In genomic region chr16:50944431-50944830, GRCh38 we compare ENCODE assay signal across 25 cellular contexts.
"Had no signal": no experiment of that assay in that cellular context is flagged by ENCODE, and none has a peak within 500 bp of the region (broad histone marks: within the 10 kb centered on the region; RNA-seq: fewer than 3 reads in every experiment).

No MANE protein-coding gene starts in this region.

- H3K36me3 ChIP-seq: heart right ventricle, left lung, ovary, sigmoid colon, stomach, tibial artery had no signal

- H3K4me1 ChIP-seq: foreskin keratinocyte, heart right ventricle, left lung, psoas muscle, sigmoid colon, stomach, testis, tibial artery had no signal

- H3K27ac ChIP-seq: epithelial cell of prostate, foreskin keratinocyte, heart right ventricle, left lung, ovary, psoas muscle, sigmoid colon, stomach, testis, tibial artery had no signal

- H3K4me3 ChIP-seq: heart right ventricle, left lung, ovary, psoas muscle, sigmoid colon, stomach, testis, tibial artery had no signal

- DNase-seq: cortex of kidney; effector CD4-positive, alpha-beta T cell; foreskin keratinocyte; glutamatergic neuron; heart right ventricle; hippocampal formation; left cardiac atrium; left lung; naive thymus-derived CD8-positive, alpha-beta T cell; nephron progenitor cell; occipital lobe; ovary; posterior cingulate gyrus; psoas muscle; right cardiac atrium; sigmoid colon; stimulated activated CD4-positive, alpha-beta T cell treated with anti-CD3 and anti-CD28 coated beads, Interleukin-2, amount 100 ng/mL, for 24 hours; stimulated activated CD4-positive, alpha-beta T cell treated with anti-CD3 and anti-CD28 coated beads, Interleukin-4, amount 100 ng/mL, for 24 hours; stimulated activated naive CD4-positive, alpha-beta T cell treated with Interleukin-2 at 50 U/mL for 16 hours; stomach; testis; tibial artery had no signal

- ATAC-seq: esophagus mucosa; foreskin keratinocyte; heart right ventricle; left cardiac atrium; left lung; naive thymus-derived CD8-positive, alpha-beta T cell; psoas muscle; right cardiac atrium; stimulated activated effector memory CD8-positive, alpha-beta T cell treated with anti-CD3 and anti-CD28 coated beads, Interleukin-12 subunit alpha, Interleukin-12 subunit beta, amount 100 ng/mL, for 72 hours had no signal

- H3K9me3 ChIP-seq: heart right ventricle, left lung, ovary, psoas muscle, sigmoid colon, stomach, testis, tibial artery had no signal

- H3K27me3 ChIP-seq: foreskin keratinocyte, left lung, ovary, sigmoid colon, stomach, testis, tibial artery had no signal
